In genomic region chr16:23026777-23027362, GRCh38 we compare ENCODE assay signal across 13 cellular contexts.
A peak's percentile ranks its signal among the peaks of the same experiment; 100 is the strongest.
DNase-seq lines count a peak whose midpoint lies in the region; ATAC-seq and TF ChIP-seq lines count a peak whose summit lies in the region.
"Had no signal": no experiment of that assay in that cellular context is flagged by ENCODE, and none has a peak within 500 bp of the region (broad histone marks: within the 10 kb centered on the region; RNA-seq: fewer than 3 reads in every experiment).

No MANE protein-coding gene starts in this region.

- TF ChIP-seq CTCF in HFFc6 (IDR thresholded peaks at IDR 0.05) = no peak

- H3K4me3 ChIP-seq in adipocyte (ENCODE audit: low read length) = no peak overlapping the region
- H3K4me3 ChIP-seq: suprapubic skin had no signal

- H3K27me3 Mint-ChIP-seq in HFFc6 (ENCODE audit: insufficient read depth) = peaks cover 17% of the 10 kb centered on the region

- H3K4me3 Mint-ChIP-seq in HFFc6 = no peak overlapping the region
- H3K4me3 Mint-ChIP-seq in stimulated activated effector memory CD8-positive, alpha-beta T cell treated with anti-CD3 and anti-CD28 coated beads, Interleukin-12 subunit alpha, Interleukin-12 subunit beta, amount 100 ng/mL, for 72 hours = no peak overlapping the region
- H3K4me3 Mint-ChIP-seq: activated T-cell treated with anti-CD3 and anti-CD28 coated beads, Interleukin-2, amount 50 U/mL, for 24 hours had no signal

- H3K9me3 ChIP-seq in adipocyte (ENCODE audit: control insufficient read depth, low read length) = no peaks in the 10 kb centered on the region
- H3K9me3 ChIP-seq: Caco-2, suprapubic skin had no signal

- no peaks in the 10 kb centered on the region for H3K4me1 ChIP-seq in adipocyte (ENCODE audit: control insufficient read depth, insufficient read depth, low read length)
- H3K4me1 ChIP-seq: Caco-2 had no signal

- no peak overlapping the region for H3K9ac ChIP-seq in adipocyte (ENCODE audit: low read length)

- no peaks in the 10 kb centered on the region for H3K36me3 Mint-ChIP-seq in HFFc6 (ENCODE audit: low read depth)
- H3K36me3 Mint-ChIP-seq in stimulated activated effector memory CD8-positive, alpha-beta T cell treated with anti-CD3 and anti-CD28 coated beads, Interleukin-12 subunit alpha, Interleukin-12 subunit beta, amount 100 ng/mL, for 72 hours = no peaks in the 10 kb centered on the region

- H3K4me1 Mint-ChIP-seq in HFFc6 (ENCODE audit: low read depth) = peaks cover 8% of the 10 kb centered on the region
- H3K4me1 Mint-ChIP-seq in stimulated activated effector memory CD8-positive, alpha-beta T cell treated with anti-CD3 and anti-CD28 coated beads, Interleukin-12 subunit alpha, Interleukin-12 subunit beta, amount 100 ng/mL, for 72 hours = no peaks in the 10 kb centered on the region

- no peaks in the 10 kb centered on the region for H3K9me3 Mint-ChIP-seq in HFFc6
- H3K9me3 Mint-ChIP-seq in stimulated activated effector memory CD8-positive, alpha-beta T cell treated with anti-CD3 and anti-CD28 coated beads, Interleukin-12 subunit alpha, Interleukin-12 subunit beta, amount 100 ng/mL, for 72 hours = no peaks in the 10 kb centered on the region
- H3K9me3 Mint-ChIP-seq: activated T-cell treated with anti-CD3 and anti-CD28 coated beads, Interleukin-2, amount 50 U/mL, for 24 hours had no signal

- no peak overlapping the region for H3K27ac Mint-ChIP-seq in HFFc6
- H3K27ac Mint-ChIP-seq in stimulated activated effector memory CD8-positive, alpha-beta T cell treated with anti-CD3 and anti-CD28 coated beads, Interleukin-12 subunit alpha, Interleukin-12 subunit beta, amount 100 ng/mL, for 72 hours = no peak overlapping the region
- H3K27ac Mint-ChIP-seq: activated T-cell treated with anti-CD3 and anti-CD28 coated beads, Interleukin-2, amount 50 U/mL, for 24 hours had no signal

- H3K27me3 ChIP-seq in adipocyte (replicated peaks; ENCODE audit: control insufficient read depth, insufficient read depth, low read length) = peaks cover 4% of the 10 kb centered on the region

- ATAC-seq in HG03139 (IDR thresholded peaks at IDR 0.05; ENCODE audit: unreplicated experiment) = no peak
- no peak for ATAC-seq in stimulated activated effector memory CD8-positive, alpha-beta T cell treated with anti-CD3 and anti-CD28 coated beads, Interleukin-12 subunit alpha, Interleukin-12 subunit beta, amount 100 ng/mL, for 72 hours

- DNase-seq in AG20443 (ENCODE audit: low spot score) = peak; percentile 30
- DNase-seq in HFFc6 = peak; percentile 3
- DNase-seq in adipocyte (ENCODE audit: low read depth) = peak; percentile 40
- DNase-seq in iPS-NIHi7 (ENCODE audit: extremely low spot score) = peak; percentile 85
- DNase-seq in NCI-H2227 treated with DMSO at 0.1 percent for 48 hours (lab: John Stamatoyannopoulos, UW) = no peak
- no peak for DNase-seq in NCI-H1694 (lab: John Stamatoyannopoulos, UW)
- DNase-seq in stimulated activated effector memory CD8-positive, alpha-beta T cell treated with anti-CD3 and anti-CD28 coated beads, Interleukin-12 subunit alpha, Interleukin-12 subunit beta, amount 100 ng/mL, for 72 hours (ENCODE audit: low spot score in 2 of 2) = no peak
- DNase-seq: activated T-cell treated with anti-CD3 and anti-CD28 coated beads, Interleukin-2, amount 50 U/mL, for 24 hours; effector memory CD4-positive, alpha-beta T cell; MM.1S had no signal

- H3K36me3 ChIP-seq in adipocyte (ENCODE audit: control insufficient read depth, insufficient read depth, low read length, severe bottlenecking) = no peaks in the 10 kb centered on the region
- H3K36me3 ChIP-seq: suprapubic skin had no signal

Comparison
In these comparisons a context has a peak if more than half of its experiments do, and no peak if none do; other contexts are left out.
1. DNase-seq: peak in AG20443 (single experiment), HFFc6 (single experiment), adipocyte (single experiment) and iPS-NIHi7 (single experiment); none in NCI-H2227 treated with DMSO at 0.1 percent for 48 hours (single experiment), NCI-H1694 (single experiment) and stimulated activated effector memory CD8-positive, alpha-beta T cell treated with anti-CD3 and anti-CD28 coated beads, Interleukin-12 subunit alpha, Interleukin-12 subunit beta, amount 100 ng/mL, for 72 hours (0 of 2).